In the genomic region with DNA sequence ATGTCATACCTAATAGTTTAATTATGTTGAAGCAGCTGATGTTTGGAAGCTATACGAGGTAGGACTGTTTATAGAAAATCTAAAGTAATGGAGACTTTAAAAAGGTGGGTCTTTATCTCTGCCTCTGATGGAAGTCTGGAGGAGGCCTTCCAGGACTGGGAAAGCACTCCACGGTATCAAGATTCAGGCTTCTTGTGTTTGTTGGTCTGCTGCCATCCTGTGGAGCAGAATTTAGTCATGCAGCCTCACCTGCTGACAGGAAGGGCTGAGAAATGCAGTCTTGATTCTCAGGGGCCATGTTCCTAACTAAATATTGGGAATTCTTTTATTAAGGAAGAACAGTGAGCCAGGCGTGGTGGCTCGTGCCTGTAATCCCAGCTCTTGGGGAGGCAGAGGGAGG, we compare ENCODE assay signal across 22 cellular contexts. TPM values are rescaled to one million over a fixed set of nuclear protein-coding genes. Genes with fewer than 3 reads are reported as not detected.
"Had no signal": no experiment of that assay in that cellular context is flagged by ENCODE, and none has a peak within 500 bp of the region (broad histone marks: within the 10 kb centered on the region; RNA-seq: fewer than 3 reads in every experiment).

No MANE protein-coding gene starts in this region.

- H3K4me1 ChIP-seq: adrenal gland, gastrocnemius medialis, left ventricle myocardium inferior, right atrium auricular region, transverse colon, vagina had no signal

- H3K4me1 Mint-ChIP-seq: activated CD4-positive, alpha-beta T cell treated with anti-CD3 and anti-CD28 coated beads for 36 hours; activated naive CD4-positive, alpha-beta T cell treated with anti-CD3 and anti-CD28 coated beads, Interleukin-2, amount 50 U/mL, for 24 hours; stimulated activated naive B cell treated with anti-CD40 and anti-IgM and Interleukin-4, amounts not matched to agents 10 μg/mL and 1 μg/mL and 100 μg/mL, for 72 hours; T-cell had no signal

- DNase-seq: activated CD4-positive, alpha-beta T cell treated with anti-CD3 and anti-CD28 coated beads for 36 hours; activated CD8-positive, alpha-beta T cell treated with anti-CD3 and anti-CD28 coated beads for 36 hours; activated effector memory CD4-positive, alpha-beta T cell treated with Interleukin-2 at 50 U/mL for 16 hours; activated T-cell treated with anti-CD3 and anti-CD28 coated beads, Interleukin-2, amount 50 U/mL, for 4 hours; adrenal gland; effector memory CD8-positive, alpha-beta T cell; erythroblast; gastrocnemius medialis; kidney; left ventricle myocardium inferior; mesenchymal stem cell; stimulated activated CD4-positive, alpha-beta T cell treated with anti-CD3 and anti-CD28 coated beads, Interleukin-15, amount 100 ng/mL, for 24 hours; stimulated activated CD4-positive, alpha-beta T cell treated with anti-CD3 and anti-CD28 coated beads, Interleukin-4, amount 100 ng/mL, for 1 hour; stimulated activated naive B cell treated with anti-CD40 and anti-IgM and Interleukin-4, amounts not matched to agents 10 μg/mL and 1 μg/mL and 100 μg/mL, for 72 hours; T-cell; transverse colon had no signal

- H3K4me3 Mint-ChIP-seq: activated CD4-positive, alpha-beta T cell treated with anti-CD3 and anti-CD28 coated beads for 36 hours; activated CD8-positive, alpha-beta T cell treated with anti-CD3 and anti-CD28 coated beads for 36 hours; activated naive CD4-positive, alpha-beta T cell treated with anti-CD3 and anti-CD28 coated beads, Interleukin-2, amount 50 U/mL, for 24 hours; activated T-cell treated with anti-CD3 and anti-CD28 coated beads, Interleukin-2, amount 50 U/mL, for 4 hours; dendritic cell treated with granulocyte-macrophage colony-stimulating factor and Interleukin-4, amounts not matched to agents 40 ng/mL and 50 ng/mL, for 4 days; effector memory CD8-positive, alpha-beta T cell; natural killer cell treated with Interleukin-12 subunit alpha and Interleukin-12 subunit beta and Interleukin-15 and Interleukin-18, amount 100 ng/mL, for 72 hours; stimulated activated naive B cell treated with anti-CD40 and anti-IgM and Interleukin-4, amounts not matched to agents 10 μg/mL and 1 μg/mL and 100 μg/mL, for 72 hours; T-cell had no signal

- H3K27ac Mint-ChIP-seq: activated CD4-positive, alpha-beta T cell treated with anti-CD3 and anti-CD28 coated beads for 36 hours; activated CD8-positive, alpha-beta T cell treated with anti-CD3 and anti-CD28 coated beads for 36 hours; activated naive CD4-positive, alpha-beta T cell treated with anti-CD3 and anti-CD28 coated beads, Interleukin-2, amount 50 U/mL, for 24 hours; dendritic cell treated with granulocyte-macrophage colony-stimulating factor and Interleukin-4, amounts not matched to agents 40 ng/mL and 50 ng/mL, for 4 days; progenitor cell of endocrine pancreas; stimulated activated naive B cell treated with anti-CD40 and anti-IgM and Interleukin-4, amounts not matched to agents 10 μg/mL and 1 μg/mL and 100 μg/mL, for 72 hours; T-cell had no signal

- H3K27ac ChIP-seq: adrenal gland, gastrocnemius medialis, left ventricle myocardium inferior, right atrium auricular region, transverse colon, vagina had no signal

- H3K9me3 ChIP-seq: adrenal gland, gastrocnemius medialis, left ventricle myocardium inferior, right atrium auricular region, transverse colon, vagina had no signal

- H3K27me3 Mint-ChIP-seq: activated CD4-positive, alpha-beta T cell treated with anti-CD3 and anti-CD28 coated beads for 36 hours; activated CD8-positive, alpha-beta T cell treated with anti-CD3 and anti-CD28 coated beads for 36 hours; activated naive CD4-positive, alpha-beta T cell treated with anti-CD3 and anti-CD28 coated beads, Interleukin-2, amount 50 U/mL, for 24 hours; dendritic cell treated with granulocyte-macrophage colony-stimulating factor and Interleukin-4, amounts not matched to agents 40 ng/mL and 50 ng/mL, for 4 days; effector memory CD8-positive, alpha-beta T cell; natural killer cell treated with Interleukin-12 subunit alpha and Interleukin-12 subunit beta and Interleukin-15 and Interleukin-18, amount 100 ng/mL, for 72 hours; progenitor cell of endocrine pancreas; stimulated activated naive B cell treated with anti-CD40 and anti-IgM and Interleukin-4, amounts not matched to agents 10 μg/mL and 1 μg/mL and 100 μg/mL, for 72 hours; T-cell had no signal

- H3K27me3 ChIP-seq: adrenal gland, gastrocnemius medialis, right atrium auricular region, transverse colon, vagina had no signal

- H3K4me3 ChIP-seq: adrenal gland, gastrocnemius medialis, left ventricle myocardium inferior, right atrium auricular region, transverse colon, vagina had no signal

- ATAC-seq: activated CD4-positive, alpha-beta T cell treated with anti-CD3 and anti-CD28 coated beads for 36 hours; activated CD8-positive, alpha-beta T cell treated with anti-CD3 and anti-CD28 coated beads for 36 hours; activated T-cell treated with anti-CD3 and anti-CD28 coated beads, Interleukin-2, amount 50 U/mL, for 4 hours; effector memory CD8-positive, alpha-beta T cell; gastrocnemius medialis; natural killer cell treated with Interleukin-12 subunit alpha and Interleukin-12 subunit beta and Interleukin-15 and Interleukin-18, amount 100 ng/mL, for 72 hours; stimulated activated naive B cell treated with anti-CD40 and anti-IgM and Interleukin-4, amounts not matched to agents 10 μg/mL and 1 μg/mL and 100 μg/mL, for 72 hours; T-cell had no signal

RNA-seq across cellular contexts. Expression of a gene that starts 37.6 kb away (rescaled TPM):
- total RNA-seq: progenitor cell of endocrine pancreas had no signal
